25 cellular contexts compared by ENCODE assay signal in the genomic region with DNA sequence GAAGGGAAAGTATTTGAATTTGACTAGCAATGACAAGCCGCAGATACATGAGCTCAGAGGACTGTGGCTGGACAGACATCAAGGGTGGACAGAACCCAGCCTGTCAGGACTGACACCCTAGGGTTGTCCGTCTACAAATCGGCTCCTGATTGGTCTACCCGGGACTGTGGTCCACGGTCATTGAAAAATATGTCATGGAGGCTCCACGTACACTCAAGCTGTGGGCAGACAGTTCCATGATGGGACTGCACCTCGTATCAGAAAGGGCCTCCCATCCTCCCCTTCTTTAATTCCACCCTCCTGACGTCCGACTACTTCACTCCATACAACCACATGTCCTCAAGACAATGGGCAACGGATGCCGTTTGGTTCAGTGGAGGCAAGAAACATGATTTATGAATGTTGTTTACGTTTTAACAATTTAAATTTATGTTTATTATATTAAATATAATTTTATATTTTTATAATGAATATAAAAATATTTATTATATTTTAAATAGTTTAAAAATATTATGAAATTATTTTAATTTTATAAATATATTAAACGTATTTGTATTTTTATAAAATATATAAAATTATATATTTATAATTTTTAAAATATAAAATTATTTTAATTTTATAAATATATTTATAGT. TPM values are rescaled to one million over a fixed set of nuclear protein-coding genes. Genes with fewer than 3 reads are reported as not detected.
DNase-seq lines count a peak whose midpoint lies in the region; ATAC-seq and TF ChIP-seq lines count a peak whose summit lies in the region.
"Had no signal": no experiment of that assay in that cellular context is flagged by ENCODE, and none has a peak within 500 bp of the region (broad histone marks: within the 10 kb centered on the region; RNA-seq: fewer than 3 reads in every experiment).

No MANE protein-coding gene starts in this region.

- intact Hi-C loops in activated CD8-positive, alpha-beta T cell treated with anti-CD3 and anti-CD28 coated beads for 36 hours (cut with micrococcal nuclease) = no loop called here
- intact Hi-C loops in CD4-positive, alpha-beta memory T cell (cut with micrococcal nuclease) = no loop called here

- no peaks in the 10 kb centered on the region for H3K9me3 ChIP-seq in CD4-positive, alpha-beta memory T cell (ENCODE audit: control insufficient read depth in 1 of 2, low read length in 2 of 2)
- H3K9me3 ChIP-seq: upper lobe of right lung had no signal

- peak; percentile 38 for ATAC-seq in activated CD8-positive, alpha-beta T cell treated with anti-CD3 and anti-CD28 coated beads for 36 hours
- ATAC-seq in stimulated activated naive B cell treated with anti-CD40 and anti-IgM and Interleukin-4, amounts not matched to agents 10 μg/mL and 1 μg/mL and 100 μg/mL, for 72 hours (replicated peaks) = peak; percentile 5 to 34
- ATAC-seq: left lung, SK-N-SH treated with all-trans-retinoic acid at 6 μM for 48 hours, upper lobe of right lung had no signal

- no peak overlapping the region for H3K27ac ChIP-seq in CD4-positive, alpha-beta memory T cell (ENCODE audit: low read depth, low read length)
- H3K27ac ChIP-seq: GM23248, left lung, upper lobe of right lung had no signal

- POLR2A ChIA-PET in activated CD8-positive, alpha-beta T cell treated with anti-CD3 and anti-CD28 coated beads for 36 hours (lab: Charles Lee) = no interaction called here
- POLR2A ChIA-PET in CD4-positive, alpha-beta memory T cell (lab: Charles Lee; ENCODE audit: partially characterized antibody) = no interaction called here

- H3K27me3 Mint-ChIP-seq in activated CD8-positive, alpha-beta T cell treated with anti-CD3 and anti-CD28 coated beads for 36 hours = no peaks in the 10 kb centered on the region
- no peaks in the 10 kb centered on the region for H3K27me3 Mint-ChIP-seq in stimulated activated naive B cell treated with anti-CD40 and anti-IgM and Interleukin-4, amounts not matched to agents 10 μg/mL and 1 μg/mL and 100 μg/mL, for 72 hours
- peaks cover 4% of the 10 kb centered on the region for H3K27me3 Mint-ChIP-seq in HFFc6 (ENCODE audit: insufficient read depth)
- H3K27me3 Mint-ChIP-seq in CD4-positive, alpha-beta memory T cell = no peaks in the 10 kb centered on the region

- H3K36me3 ChIP-seq in CD4-positive, alpha-beta memory T cell (ENCODE audit: insufficient read depth, low read length) = no peaks in the 10 kb centered on the region
- H3K36me3 ChIP-seq: left lung, upper lobe of right lung had no signal

- no peak for TF ChIP-seq CTCF in activated CD8-positive, alpha-beta T cell treated with anti-CD3 and anti-CD28 coated beads for 36 hours (IDR thresholded peaks at IDR 0.05)
- no peak for TF ChIP-seq CTCF in HFFc6 (IDR thresholded peaks at IDR 0.05)

- no peaks in the 10 kb centered on the region for H3K36me3 Mint-ChIP-seq in activated CD8-positive, alpha-beta T cell treated with anti-CD3 and anti-CD28 coated beads for 36 hours (ENCODE audit: low read depth)
- no peaks in the 10 kb centered on the region for H3K36me3 Mint-ChIP-seq in stimulated activated naive B cell treated with anti-CD40 and anti-IgM and Interleukin-4, amounts not matched to agents 10 μg/mL and 1 μg/mL and 100 μg/mL, for 72 hours
- H3K36me3 Mint-ChIP-seq in HFFc6 (ENCODE audit: low read depth) = no peaks in the 10 kb centered on the region
- H3K36me3 Mint-ChIP-seq in CD4-positive, alpha-beta memory T cell = no peaks in the 10 kb centered on the region
- H3K36me3 Mint-ChIP-seq: mesothelial cell of epicardium; naive thymus-derived CD8-positive, alpha-beta T cell had no signal

- no peaks in the 10 kb centered on the region for H3K4me1 Mint-ChIP-seq in activated CD8-positive, alpha-beta T cell treated with anti-CD3 and anti-CD28 coated beads for 36 hours (ENCODE audit: low read depth)
- no peaks in the 10 kb centered on the region for H3K4me1 Mint-ChIP-seq in stimulated activated naive B cell treated with anti-CD40 and anti-IgM and Interleukin-4, amounts not matched to agents 10 μg/mL and 1 μg/mL and 100 μg/mL, for 72 hours
- no peaks in the 10 kb centered on the region for H3K4me1 Mint-ChIP-seq in HFFc6 (ENCODE audit: low read depth)
- H3K4me1 Mint-ChIP-seq in CD4-positive, alpha-beta memory T cell = no peaks in the 10 kb centered on the region
- H3K4me1 Mint-ChIP-seq: mesothelial cell of epicardium; naive thymus-derived CD8-positive, alpha-beta T cell had no signal

- DNase-seq in NCI-H2107 (lab: John Stamatoyannopoulos, UW) (peak; percentile 6), NCI-H2107 treated with DMSO at 0.1 percent for 48 hours (lab: John Stamatoyannopoulos, UW; ENCODE audit: unreplicated experiment) (no peak), HFFc6 (no peak)
- peak; percentile 11 for DNase-seq in stimulated activated CD4-positive, alpha-beta T cell treated with anti-CD3 and anti-CD28 coated beads, Interleukin-15, amount 100 ng/mL, for 24 hours
- no peak for DNase-seq in stimulated activated CD4-positive, alpha-beta T cell treated with anti-CD3 and anti-CD28 coated beads, Interleukin-2, amount 100 ng/mL, for 48 hours
- DNase-seq in activated CD8-positive, alpha-beta T cell treated with anti-CD3 and anti-CD28 coated beads for 36 hours = peak; percentile 20
- DNase-seq in stimulated activated naive B cell treated with anti-CD40 and anti-IgM and Interleukin-4, amounts not matched to agents 10 μg/mL and 1 μg/mL and 100 μg/mL, for 72 hours = no peak
- DNase-seq in CD4-positive, alpha-beta memory T cell = no peak
- DNase-seq: activated CD4-positive, CD25-positive, alpha-beta regulatory T cell; Calu3; effector CD8-positive, alpha-beta T cell; foreskin melanocyte; GM23248; left lung; retina; upper lobe of right lung had no signal

- no peaks in the 10 kb centered on the region for H3K27me3 ChIP-seq in CD4-positive, alpha-beta memory T cell (ENCODE audit: insufficient read depth, low read length)
- H3K27me3 ChIP-seq: left lung, upper lobe of right lung had no signal

- peaks cover 11% of the 10 kb centered on the region for H3K9me3 Mint-ChIP-seq in activated CD8-positive, alpha-beta T cell treated with anti-CD3 and anti-CD28 coated beads for 36 hours
- peaks cover 0 to 3% of the 10 kb centered on the region in 2 donors for H3K9me3 Mint-ChIP-seq in stimulated activated naive B cell treated with anti-CD40 and anti-IgM and Interleukin-4, amounts not matched to agents 10 μg/mL and 1 μg/mL and 100 μg/mL, for 72 hours
- peaks cover 11% of the 10 kb centered on the region for H3K9me3 Mint-ChIP-seq in HFFc6
- H3K9me3 Mint-ChIP-seq in CD4-positive, alpha-beta memory T cell = peaks cover 0 to 10% (median 3%) of the 10 kb centered on the region in 8 donors

- H3K4me3 Mint-ChIP-seq in activated CD8-positive, alpha-beta T cell treated with anti-CD3 and anti-CD28 coated beads for 36 hours = no peak overlapping the region
- H3K4me3 Mint-ChIP-seq in stimulated activated naive B cell treated with anti-CD40 and anti-IgM and Interleukin-4, amounts not matched to agents 10 μg/mL and 1 μg/mL and 100 μg/mL, for 72 hours = no peak overlapping the region
- H3K4me3 Mint-ChIP-seq in HFFc6 = no peak overlapping the region
- no peak overlapping the region for H3K4me3 Mint-ChIP-seq in CD4-positive, alpha-beta memory T cell
- H3K4me3 Mint-ChIP-seq: mesothelial cell of epicardium had no signal

- no peak overlapping the region for H3K27ac Mint-ChIP-seq in activated CD8-positive, alpha-beta T cell treated with anti-CD3 and anti-CD28 coated beads for 36 hours
- no peak overlapping the region for H3K27ac Mint-ChIP-seq in stimulated activated naive B cell treated with anti-CD40 and anti-IgM and Interleukin-4, amounts not matched to agents 10 μg/mL and 1 μg/mL and 100 μg/mL, for 72 hours
- no peak overlapping the region for H3K27ac Mint-ChIP-seq in HFFc6
- no peak overlapping the region for H3K27ac Mint-ChIP-seq in CD4-positive, alpha-beta memory T cell
- H3K27ac Mint-ChIP-seq: mesothelial cell of epicardium had no signal

- no peak overlapping the region for H3K4me3 ChIP-seq in CD4-positive, alpha-beta memory T cell (ENCODE audit: low read length in 2 of 2)
- H3K4me3 ChIP-seq: GM23248, left lung, upper lobe of right lung had no signal

- no peaks in the 10 kb centered on the region for H3K4me1 ChIP-seq in CD4-positive, alpha-beta memory T cell (ENCODE audit: insufficient read depth, low read length)
- H3K4me1 ChIP-seq: left lung, upper lobe of right lung had no signal

- CTCF ChIA-PET in activated CD8-positive, alpha-beta T cell treated with anti-CD3 and anti-CD28 coated beads for 36 hours (lab: Charles Lee) = no interaction called here
- CTCF ChIA-PET in CD4-positive, alpha-beta memory T cell (lab: Charles Lee; ENCODE audit: partially characterized antibody) = no interaction called here

RNA-seq across cellular contexts. Expression of a gene that starts 58.0 kb away (rescaled TPM):
- not detected for total RNA-seq in activated CD8-positive, alpha-beta T cell treated with anti-CD3 and anti-CD28 coated beads for 36 hours
- total RNA-seq in HFFc6 (2021; fragmentation: NEBNext Ultra II Directional; extraction: Animal tissue kit (Norgen Biotek cat#: 25700)) = 10 to 100 TPM; 27.1 to 41.8 (median 28.6) TPM
- total RNA-seq in CD4-positive, alpha-beta memory T cell = not detected
- polyA plus RNA-seq in CD4-positive, alpha-beta memory T cell = not detected
- total RNA-seq: A172; activated CD8-positive, alpha-beta memory T cell treated with anti-CD3 and anti-CD28 coated beads for 36 hours; Calu3; chondrocyte; GM23248; left lung; LHCN-M2; mesothelial cell of epicardium; naive thymus-derived CD8-positive, alpha-beta T cell; RPMI7951; upper lobe of right lung had no signal
- polyA plus RNA-seq: esophagus; GM23248; naive thymus-derived CD8-positive, alpha-beta T cell had no signal

Comparison
In these comparisons a context has a peak if more than half of its experiments do, and no peak if none do; other contexts are left out.
1. DNase-seq: peak in NCI-H2107 (single experiment), stimulated activated CD4-positive, alpha-beta T cell treated with anti-CD3 and anti-CD28 coated beads, Interleukin-15, amount 100 ng/mL, for 24 hours (single experiment) and activated CD8-positive, alpha-beta T cell treated with anti-CD3 and anti-CD28 coated beads for 36 hours (single experiment); none in NCI-H2107 treated with DMSO at 0.1 percent for 48 hours (single experiment), stimulated activated CD4-positive, alpha-beta T cell treated with anti-CD3 and anti-CD28 coated beads, Interleukin-2, amount 100 ng/mL, for 48 hours (0 of 2), stimulated activated naive B cell treated with anti-CD40 and anti-IgM and Interleukin-4, amounts not matched to agents 10 μg/mL and 1 μg/mL and 100 μg/mL, for 72 hours (single experiment), HFFc6 (single experiment) and CD4-positive, alpha-beta memory T cell (0 of 5).
2. RNA of a gene that starts 58.0 kb away (total RNA-seq): 27.1 to 41.8 TPM in HFFc6; not detected in activated CD8-positive, alpha-beta T cell treated with anti-CD3 and anti-CD28 coated beads for 36 hours and not detected in CD4-positive, alpha-beta memory T cell; every median in the first group is over 10 times any median in the second.